8 cellular contexts compared by ENCODE assay signal in the genomic region with DNA sequence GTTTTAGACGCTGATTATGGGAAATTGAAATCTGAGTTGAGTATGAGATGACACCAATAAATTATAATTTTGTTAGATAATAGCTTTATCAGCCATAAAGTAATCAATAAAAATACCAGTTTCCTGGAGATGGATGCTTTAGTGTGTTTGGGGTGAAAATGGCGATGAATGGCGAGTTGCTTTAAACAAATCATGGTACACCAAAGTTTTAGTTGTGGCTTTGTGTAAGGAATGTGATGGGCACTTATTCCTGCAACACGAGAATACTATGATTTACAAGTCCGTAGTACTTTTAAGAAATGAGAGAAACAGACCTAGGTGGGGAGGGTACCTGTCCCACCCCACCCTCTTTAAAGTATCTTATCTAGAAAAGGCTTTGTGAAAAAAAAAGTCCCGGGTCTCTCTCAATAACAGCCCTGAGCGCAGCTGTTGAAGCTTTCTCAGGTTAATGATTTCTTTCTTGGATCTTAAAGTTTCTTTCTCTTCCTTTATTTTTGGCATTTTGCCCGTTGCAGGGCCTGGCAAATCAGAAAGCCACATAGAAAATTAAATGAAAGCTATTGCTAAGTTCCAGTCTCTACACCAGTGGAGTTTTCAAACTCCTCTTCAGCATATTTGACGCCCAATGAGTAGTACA. TPM values are rescaled to one million over a fixed set of nuclear protein-coding genes. Genes with fewer than 3 reads are reported as not detected.
DNase-seq lines count a peak whose midpoint lies in the region; ATAC-seq and TF ChIP-seq lines count a peak whose summit lies in the region.

No MANE protein-coding gene starts in this region.

- no peak overlapping the region for H3K27ac ChIP-seq in iPS DF 6.9 (ENCODE audit: low read length)

- POLR2A ChIA-PET in Caco-2 (lab: Charles Lee) = interaction anchor here (1.1 kb wide), 1 partner anchor 288 kb away, joined by 3 read pairs; no protein-coding TSS in a partner anchor

- intact Hi-C loops in Caco-2 (cut with micrococcal nuclease; ENCODE audit: unreplicated experiment) = loop anchor here (1.0 to 10.0 kb wide), 5 partner anchors 24 to 544 kb away; a partner anchor contains a TSS

- H3K4me1 Mint-ChIP-seq in Caco-2 (ENCODE audit: low read depth, unreplicated experiment) = peaks cover 13% of the 10 kb centered on the region
- H3K4me1 Mint-ChIP-seq in stimulated activated naive B cell treated with anti-CD40 and anti-IgM and Interleukin-4, amounts not matched to agents 10 μg/mL and 1 μg/mL and 100 μg/mL, for 72 hours = peaks cover 15 to 32% of the 10 kb centered on the region in 2 donors

- H3K27ac Mint-ChIP-seq in Caco-2 (ENCODE audit: unreplicated experiment) = peak overlapping the region; percentile 96
- H3K27ac Mint-ChIP-seq in stimulated activated naive B cell treated with anti-CD40 and anti-IgM and Interleukin-4, amounts not matched to agents 10 μg/mL and 1 μg/mL and 100 μg/mL, for 72 hours = peak overlapping the region; percentile 99

- DNase-seq in Caco-2 = peak in 1 of 2 experiments; percentile 33
- peak; percentile 58 for DNase-seq in HT1080 (ENCODE audit: low read depth)
- no peak for DNase-seq in iPS DF 6.9 (ENCODE audit: low read depth, low spot score)
- DNase-seq in stimulated activated naive B cell treated with anti-CD40 and anti-IgM and Interleukin-4, amounts not matched to agents 10 μg/mL and 1 μg/mL and 100 μg/mL, for 72 hours = no peak
- no peak for DNase-seq in dedifferentiated amniotic fluid mesenchymal stem cell (ENCODE audit: extremely low spot score)
- DNase-seq in germinal center (ENCODE audit: low spot score) = no peak

- no CpG with 5 or more reads among the region's 9 CpGs for WGBS in iPS DF 6.9 (ENCODE audit: insufficient coverage, insufficient read length)

- H3K27me3 Mint-ChIP-seq in Caco-2 (ENCODE audit: insufficient read depth, unreplicated experiment) = no peaks in the 10 kb centered on the region
- H3K27me3 Mint-ChIP-seq in stimulated activated naive B cell treated with anti-CD40 and anti-IgM and Interleukin-4, amounts not matched to agents 10 μg/mL and 1 μg/mL and 100 μg/mL, for 72 hours = peaks cover 12 to 13% of the 10 kb centered on the region in 2 donors

- no peak for TF ChIP-seq CTCF in Caco-2 (IDR thresholded peaks at IDR 0.05; ENCODE audit: insufficient read depth in 1 of 2, low read depth in 1 of 2, low read length in 1 of 2, severe bottlenecking in 1 of 2, unreplicated experiment in 1 of 2)
- no peak for TF ChIP-seq CTCF in WI38 (IDR thresholded peaks at IDR 0.05; ENCODE audit: low read depth, low read length)

- peak overlapping the region; percentile 96 for H3K4me3 Mint-ChIP-seq in Caco-2 (ENCODE audit: unreplicated experiment)
- H3K4me3 Mint-ChIP-seq in stimulated activated naive B cell treated with anti-CD40 and anti-IgM and Interleukin-4, amounts not matched to agents 10 μg/mL and 1 μg/mL and 100 μg/mL, for 72 hours = peak overlapping the region; percentile 97 to 99

- H3K9me3 Mint-ChIP-seq in Caco-2 (ENCODE audit: unreplicated experiment) = no peaks in the 10 kb centered on the region
- no peaks in the 10 kb centered on the region for H3K9me3 Mint-ChIP-seq in stimulated activated naive B cell treated with anti-CD40 and anti-IgM and Interleukin-4, amounts not matched to agents 10 μg/mL and 1 μg/mL and 100 μg/mL, for 72 hours

- peaks cover 11% of the 10 kb centered on the region for H3K4me1 ChIP-seq in Caco-2
- H3K4me1 ChIP-seq in iPS DF 6.9 (ENCODE audit: control insufficient read depth, insufficient read depth, low read length) = no peaks in the 10 kb centered on the region; the same call in 1 of the 2 replicates

- peaks cover 62% of the 10 kb centered on the region for H3K36me3 Mint-ChIP-seq in Caco-2 (ENCODE audit: insufficient read depth, unreplicated experiment)
- H3K36me3 Mint-ChIP-seq in stimulated activated naive B cell treated with anti-CD40 and anti-IgM and Interleukin-4, amounts not matched to agents 10 μg/mL and 1 μg/mL and 100 μg/mL, for 72 hours = peaks cover 10 to 20% of the 10 kb centered on the region in 2 donors

- H3K36me3 ChIP-seq in Caco-2 (ENCODE audit: control insufficient read depth, insufficient read depth, low read length) = 0 out of 2 replicates have a peak, but pooled peaks cover 2% of the 10 kb centered on the region
- peaks cover 9% of the 10 kb centered on the region; the same call in 1 of the 2 replicates for H3K36me3 ChIP-seq in iPS DF 6.9 (ENCODE audit: control insufficient read depth, insufficient read depth, low read length)

- H3K4me3 ChIP-seq in Caco-2 (ENCODE audit: low read depth, low read length) (peak overlapping the region; percentile 66), WI38 (ENCODE audit: low read depth, low read length) (peak overlapping the region; percentile 82), iPS DF 6.9 (ENCODE audit: low read length) (peak overlapping the region; percentile 72; the same call in 1 of the 2 replicates)

- ATAC-seq in stimulated activated naive B cell treated with anti-CD40 and anti-IgM and Interleukin-4, amounts not matched to agents 10 μg/mL and 1 μg/mL and 100 μg/mL, for 72 hours (replicated peaks) = no peak
- no peak for ATAC-seq in HG03521 (IDR thresholded peaks at IDR 0.05; ENCODE audit: unreplicated experiment)

- H3K27me3 ChIP-seq in Caco-2 (replicated peaks; ENCODE audit: control insufficient read depth, insufficient read depth, low read length) (no peaks in the 10 kb centered on the region), iPS DF 6.9 (ENCODE audit: control insufficient read depth, insufficient read depth, low read length) (no peaks in the 10 kb centered on the region)

- H3K9me3 ChIP-seq in Caco-2 = no peaks in the 10 kb centered on the region
- no peaks in the 10 kb centered on the region for H3K9me3 ChIP-seq in iPS DF 6.9 (ENCODE audit: control insufficient read depth, insufficient read depth, low read length)

- BruUV-seq in Caco-2 (replicated peaks; lab: Mats Ljungman, UMichigan) = TSS peak; percentile 3

- CTCF ChIA-PET in Caco-2 (lab: Charles Lee) = interaction anchor here (1.4 to 1.5 kb wide), 2 partner anchors 314 to 327 kb away, joined by 3 to 5 read pairs; a partner anchor contains a TSS

RNA-seq across cellular contexts. Expression of a gene that starts 1.5 kb away (rescaled TPM):
- total RNA-seq in Caco-2 (2022) = 160 and 169 TPM in 2 replicates
- total RNA-seq in HT1080 (2014; rRNA removed; shearing (Covaris generic)) = 98.1 and 195 TPM in 2 replicates
- polyA plus RNA-seq in HT1080 (2015; cell fraction: cytosol; rRNA removed) = 144 and 151 TPM in 2 replicates
- 165 and 180 TPM in 2 replicates for polyA plus RNA-seq in HT1080 (2015; cell fraction: nucleus; rRNA removed)

RNA-seq across cellular contexts. Expression of a gene that starts 40.8 kb away (rescaled TPM):
- total RNA-seq in Caco-2 (2022) = 0.91 and 1.4 TPM in 2 replicates
- 0.05 and 0.10 TPM in 2 replicates for total RNA-seq in HT1080 (2014; rRNA removed; shearing (Covaris generic))
- polyA plus RNA-seq in HT1080 (2015; cell fraction: cytosol; rRNA removed) = 0.06 and 0.09 TPM in 2 replicates
- 0.16 TPM in 1 of 2 replicates, not detected in the other for polyA plus RNA-seq in HT1080 (2015; cell fraction: nucleus; rRNA removed)
